ENCODE assay signal across 3 cellular contexts in the genomic region with DNA sequence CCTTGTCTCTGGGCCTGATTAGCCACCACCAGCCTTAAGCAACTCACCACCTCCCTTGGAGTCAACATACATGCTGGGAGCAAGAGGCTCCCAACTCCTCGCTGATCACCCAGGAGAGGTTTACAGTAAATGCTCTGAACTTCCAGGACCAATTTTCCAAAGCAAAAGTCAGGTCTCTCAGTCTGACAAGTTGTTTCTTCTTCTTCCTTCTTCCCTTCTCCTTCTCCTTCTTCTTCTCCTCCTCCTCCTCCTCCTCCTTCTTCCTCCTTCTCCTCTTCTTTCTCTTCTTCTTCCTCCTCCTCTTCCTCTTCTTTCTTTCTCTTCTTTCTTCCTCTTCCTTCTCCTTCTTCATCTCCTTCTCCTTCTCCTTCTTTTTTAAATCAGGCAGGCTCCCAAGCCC.
TF ChIP-seq lines count a peak whose summit lies in the region.

No MANE protein-coding gene starts in this region.

TF ChIP-seq in WTC11, 78 proteins besides CTCF, POLR2A, EP300 and RAD21:
- TF ChIP-seq, protein P1, sequence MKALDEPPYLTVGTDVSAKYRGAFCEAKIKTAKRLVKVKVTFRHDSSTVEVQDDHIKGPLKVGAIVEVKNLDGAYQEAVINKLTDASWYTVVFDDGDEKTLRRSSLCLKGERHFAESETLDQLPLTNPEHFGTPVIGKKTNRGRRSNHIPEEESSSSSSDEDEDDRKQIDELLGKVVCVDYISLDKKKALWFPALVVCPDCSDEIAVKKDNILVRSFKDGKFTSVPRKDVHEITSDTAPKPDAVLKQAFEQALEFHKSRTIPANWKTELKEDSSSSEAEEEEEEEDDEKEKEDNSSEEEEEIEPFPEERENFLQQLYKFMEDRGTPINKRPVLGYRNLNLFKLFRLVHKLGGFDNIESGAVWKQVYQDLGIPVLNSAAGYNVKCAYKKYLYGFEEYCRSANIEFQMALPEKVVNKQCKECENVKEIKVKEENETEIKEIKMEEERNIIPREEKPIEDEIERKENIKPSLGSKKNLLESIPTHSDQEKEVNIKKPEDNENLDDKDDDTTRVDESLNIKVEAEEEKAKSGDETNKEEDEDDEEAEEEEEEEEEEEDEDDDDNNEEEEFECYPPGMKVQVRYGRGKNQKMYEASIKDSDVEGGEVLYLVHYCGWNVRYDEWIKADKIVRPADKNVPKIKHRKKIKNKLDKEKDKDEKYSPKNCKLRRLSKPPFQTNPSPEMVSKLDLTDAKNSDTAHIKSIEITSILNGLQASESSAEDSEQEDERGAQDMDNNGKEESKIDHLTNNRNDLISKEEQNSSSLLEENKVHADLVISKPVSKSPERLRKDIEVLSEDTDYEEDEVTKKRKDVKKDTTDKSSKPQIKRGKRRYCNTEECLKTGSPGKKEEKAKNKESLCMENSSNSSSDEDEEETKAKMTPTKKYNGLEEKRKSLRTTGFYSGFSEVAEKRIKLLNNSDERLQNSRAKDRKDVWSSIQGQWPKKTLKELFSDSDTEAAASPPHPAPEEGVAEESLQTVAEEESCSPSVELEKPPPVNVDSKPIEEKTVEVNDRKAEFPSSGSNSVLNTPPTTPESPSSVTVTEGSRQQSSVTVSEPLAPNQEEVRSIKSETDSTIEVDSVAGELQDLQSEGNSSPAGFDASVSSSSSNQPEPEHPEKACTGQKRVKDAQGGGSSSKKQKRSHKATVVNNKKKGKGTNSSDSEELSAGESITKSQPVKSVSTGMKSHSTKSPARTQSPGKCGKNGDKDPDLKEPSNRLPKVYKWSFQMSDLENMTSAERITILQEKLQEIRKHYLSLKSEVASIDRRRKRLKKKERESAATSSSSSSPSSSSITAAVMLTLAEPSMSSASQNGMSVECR (CRISPR knock-in tag; IDR thresholded peaks at IDR 0.05; ENCODE audit: borderline replicate concordance), result no peak
- TF ChIP-seq, protein P2, sequence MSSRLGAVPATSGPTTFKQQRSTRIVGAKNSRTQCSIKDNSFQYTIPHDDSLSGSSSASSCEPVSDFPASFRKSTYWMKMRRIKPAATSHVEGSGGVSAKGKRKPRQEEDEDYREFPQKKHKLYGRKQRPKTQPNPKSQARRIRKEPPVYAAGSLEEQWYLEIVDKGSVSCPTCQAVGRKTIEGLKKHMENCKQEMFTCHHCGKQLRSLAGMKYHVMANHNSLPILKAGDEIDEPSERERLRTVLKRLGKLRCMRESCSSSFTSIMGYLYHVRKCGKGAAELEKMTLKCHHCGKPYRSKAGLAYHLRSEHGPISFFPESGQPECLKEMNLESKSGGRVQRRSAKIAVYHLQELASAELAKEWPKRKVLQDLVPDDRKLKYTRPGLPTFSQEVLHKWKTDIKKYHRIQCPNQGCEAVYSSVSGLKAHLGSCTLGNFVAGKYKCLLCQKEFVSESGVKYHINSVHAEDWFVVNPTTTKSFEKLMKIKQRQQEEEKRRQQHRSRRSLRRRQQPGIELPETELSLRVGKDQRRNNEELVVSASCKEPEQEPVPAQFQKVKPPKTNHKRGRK (CRISPR knock-in tag; IDR thresholded peaks at IDR 0.05; ENCODE audit: borderline replicate concordance), result peak; percentile 68; the same call in 1 of the 2 replicates

TF ChIP-seq in H1, 55 proteins besides CTCF, POLR2A, EP300 and RAD21:
- TF ChIP-seq, protein P3, sequence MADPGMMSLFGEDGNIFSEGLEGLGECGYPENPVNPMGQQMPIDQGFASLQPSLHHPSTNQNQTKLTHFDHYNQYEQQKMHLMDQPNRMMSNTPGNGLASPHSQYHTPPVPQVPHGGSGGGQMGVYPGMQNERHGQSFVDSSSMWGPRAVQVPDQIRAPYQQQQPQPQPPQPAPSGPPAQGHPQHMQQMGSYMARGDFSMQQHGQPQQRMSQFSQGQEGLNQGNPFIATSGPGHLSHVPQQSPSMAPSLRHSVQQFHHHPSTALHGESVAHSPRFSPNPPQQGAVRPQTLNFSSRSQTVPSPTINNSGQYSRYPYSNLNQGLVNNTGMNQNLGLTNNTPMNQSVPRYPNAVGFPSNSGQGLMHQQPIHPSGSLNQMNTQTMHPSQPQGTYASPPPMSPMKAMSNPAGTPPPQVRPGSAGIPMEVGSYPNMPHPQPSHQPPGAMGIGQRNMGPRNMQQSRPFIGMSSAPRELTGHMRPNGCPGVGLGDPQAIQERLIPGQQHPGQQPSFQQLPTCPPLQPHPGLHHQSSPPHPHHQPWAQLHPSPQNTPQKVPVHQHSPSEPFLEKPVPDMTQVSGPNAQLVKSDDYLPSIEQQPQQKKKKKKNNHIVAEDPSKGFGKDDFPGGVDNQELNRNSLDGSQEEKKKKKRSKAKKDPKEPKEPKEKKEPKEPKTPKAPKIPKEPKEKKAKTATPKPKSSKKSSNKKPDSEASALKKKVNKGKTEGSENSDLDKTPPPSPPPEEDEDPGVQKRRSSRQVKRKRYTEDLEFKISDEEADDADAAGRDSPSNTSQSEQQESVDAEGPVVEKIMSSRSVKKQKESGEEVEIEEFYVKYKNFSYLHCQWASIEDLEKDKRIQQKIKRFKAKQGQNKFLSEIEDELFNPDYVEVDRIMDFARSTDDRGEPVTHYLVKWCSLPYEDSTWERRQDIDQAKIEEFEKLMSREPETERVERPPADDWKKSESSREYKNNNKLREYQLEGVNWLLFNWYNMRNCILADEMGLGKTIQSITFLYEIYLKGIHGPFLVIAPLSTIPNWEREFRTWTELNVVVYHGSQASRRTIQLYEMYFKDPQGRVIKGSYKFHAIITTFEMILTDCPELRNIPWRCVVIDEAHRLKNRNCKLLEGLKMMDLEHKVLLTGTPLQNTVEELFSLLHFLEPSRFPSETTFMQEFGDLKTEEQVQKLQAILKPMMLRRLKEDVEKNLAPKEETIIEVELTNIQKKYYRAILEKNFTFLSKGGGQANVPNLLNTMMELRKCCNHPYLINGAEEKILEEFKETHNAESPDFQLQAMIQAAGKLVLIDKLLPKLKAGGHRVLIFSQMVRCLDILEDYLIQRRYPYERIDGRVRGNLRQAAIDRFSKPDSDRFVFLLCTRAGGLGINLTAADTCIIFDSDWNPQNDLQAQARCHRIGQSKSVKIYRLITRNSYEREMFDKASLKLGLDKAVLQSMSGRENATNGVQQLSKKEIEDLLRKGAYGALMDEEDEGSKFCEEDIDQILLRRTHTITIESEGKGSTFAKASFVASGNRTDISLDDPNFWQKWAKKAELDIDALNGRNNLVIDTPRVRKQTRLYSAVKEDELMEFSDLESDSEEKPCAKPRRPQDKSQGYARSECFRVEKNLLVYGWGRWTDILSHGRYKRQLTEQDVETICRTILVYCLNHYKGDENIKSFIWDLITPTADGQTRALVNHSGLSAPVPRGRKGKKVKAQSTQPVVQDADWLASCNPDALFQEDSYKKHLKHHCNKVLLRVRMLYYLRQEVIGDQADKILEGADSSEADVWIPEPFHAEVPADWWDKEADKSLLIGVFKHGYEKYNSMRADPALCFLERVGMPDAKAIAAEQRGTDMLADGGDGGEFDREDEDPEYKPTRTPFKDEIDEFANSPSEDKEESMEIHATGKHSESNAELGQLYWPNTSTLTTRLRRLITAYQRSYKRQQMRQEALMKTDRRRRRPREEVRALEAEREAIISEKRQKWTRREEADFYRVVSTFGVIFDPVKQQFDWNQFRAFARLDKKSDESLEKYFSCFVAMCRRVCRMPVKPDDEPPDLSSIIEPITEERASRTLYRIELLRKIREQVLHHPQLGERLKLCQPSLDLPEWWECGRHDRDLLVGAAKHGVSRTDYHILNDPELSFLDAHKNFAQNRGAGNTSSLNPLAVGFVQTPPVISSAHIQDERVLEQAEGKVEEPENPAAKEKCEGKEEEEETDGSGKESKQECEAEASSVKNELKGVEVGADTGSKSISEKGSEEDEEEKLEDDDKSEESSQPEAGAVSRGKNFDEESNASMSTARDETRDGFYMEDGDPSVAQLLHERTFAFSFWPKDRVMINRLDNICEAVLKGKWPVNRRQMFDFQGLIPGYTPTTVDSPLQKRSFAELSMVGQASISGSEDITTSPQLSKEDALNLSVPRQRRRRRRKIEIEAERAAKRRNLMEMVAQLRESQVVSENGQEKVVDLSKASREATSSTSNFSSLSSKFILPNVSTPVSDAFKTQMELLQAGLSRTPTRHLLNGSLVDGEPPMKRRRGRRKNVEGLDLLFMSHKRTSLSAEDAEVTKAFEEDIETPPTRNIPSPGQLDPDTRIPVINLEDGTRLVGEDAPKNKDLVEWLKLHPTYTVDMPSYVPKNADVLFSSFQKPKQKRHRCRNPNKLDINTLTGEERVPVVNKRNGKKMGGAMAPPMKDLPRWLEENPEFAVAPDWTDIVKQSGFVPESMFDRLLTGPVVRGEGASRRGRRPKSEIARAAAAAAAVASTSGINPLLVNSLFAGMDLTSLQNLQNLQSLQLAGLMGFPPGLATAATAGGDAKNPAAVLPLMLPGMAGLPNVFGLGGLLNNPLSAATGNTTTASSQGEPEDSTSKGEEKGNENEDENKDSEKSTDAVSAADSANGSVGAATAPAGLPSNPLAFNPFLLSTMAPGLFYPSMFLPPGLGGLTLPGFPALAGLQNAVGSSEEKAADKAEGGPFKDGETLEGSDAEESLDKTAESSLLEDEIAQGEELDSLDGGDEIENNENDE (IDR thresholded peaks at IDR 0.05; ENCODE audit: insufficient replicate concordance, low read length), result no peak
- TF ChIP-seq, protein P4, sequence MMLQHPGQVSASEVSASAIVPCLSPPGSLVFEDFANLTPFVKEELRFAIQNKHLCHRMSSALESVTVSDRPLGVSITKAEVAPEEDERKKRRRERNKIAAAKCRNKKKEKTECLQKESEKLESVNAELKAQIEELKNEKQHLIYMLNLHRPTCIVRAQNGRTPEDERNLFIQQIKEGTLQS (IDR thresholded peaks at IDR 0.05; ENCODE audit: insufficient read depth, low read depth, low read length), result no peak
- TF ChIP-seq CREB1 (IDR thresholded peaks at IDR 0.05) (no peak), TCF12 (IDR thresholded peaks at IDR 0.05; ENCODE audit: low read depth, low read length) (no peak)
TF ChIP-seq in H1: peak in this region for 0.

TF ChIP-seq in HepG2, 621 proteins besides CTCF, POLR2A, EP300 and RAD21:
- TF ChIP-seq ATM (IDR thresholded peaks at IDR 0.05; ENCODE audit: borderline replicate concordance) (0 out of 2 replicates have a peak, but pooled peaks have one; percentile 40), ZMYM4 (CRISPR knock-in tag; IDR thresholded peaks at IDR 0.05) (no peak), ZNF75D (CRISPR knock-in tag; IDR thresholded peaks at IDR 0.05; ENCODE audit: borderline replicate concordance) (no peak), ZNF296 (CRISPR knock-in tag; conservative IDR thresholded peaks at IDR 0.05) (no peak), GTF2F1 (IDR thresholded peaks at IDR 0.05; ENCODE audit: low read length) (no peak), TSC22D2 (CRISPR knock-in tag; IDR thresholded peaks at IDR 0.05; ENCODE audit: borderline replicate concordance) (no peak)
